ENCODE assay signal across 21 cellular contexts in genomic region chr4:19993222-19993621, GRCh38.
DNase-seq lines count a peak whose midpoint lies in the region; ATAC-seq and TF ChIP-seq lines count a peak whose summit lies in the region.
"Had no signal": no experiment of that assay in that cellular context is flagged by ENCODE, and none has a peak within 500 bp of the region (broad histone marks: within the 10 kb centered on the region; RNA-seq: fewer than 3 reads in every experiment).

No MANE protein-coding gene starts in this region.

- H3K9me3 ChIP-seq in DND-41 (ENCODE audit: insufficient read depth, low read length, severe bottlenecking), result no peaks in the 10 kb centered on the region
- no peaks in the 10 kb centered on the region for H3K9me3 ChIP-seq in osteoblast (ENCODE audit: low read depth, low read length)
- H3K9me3 ChIP-seq: right lobe of liver, thyroid gland had no signal

- DNase-seq in DND-41, result peak; percentile 55
- DNase-seq in MV-4-11 (lab: John Stamatoyannopoulos, UW), result peak; percentile 84
- DNase-seq in cardiac fibroblast (ENCODE audit: low read depth in 2 of 2), result peak; percentile 29 to 43
- DNase-seq in osteoblast (ENCODE audit: insufficient read length, low spot score, missing footprints), result no peak
- DNase-seq in cerebellar cortex (ENCODE audit: low spot score), result no peak
- no peak for DNase-seq in NCI-H1930 (lab: John Stamatoyannopoulos, UW)
- DNase-seq: activated naive CD4-positive, alpha-beta T cell treated with anti-CD3 and anti-CD28 coated beads for 36 hours; activated T-cell treated with anti-CD3 and anti-CD28 coated beads, Interleukin-2, amount 50 U/mL, for 24 hours; aorta; effector memory CD8-positive, alpha-beta T cell; foreskin keratinocyte; NCI-H1048; NCI-H2029; NCI-H446 treated with DMSO at 0.1 percent for 48 hours; right lobe of liver; stimulated activated naive B cell treated with anti-CD40 and anti-IgM and Interleukin-4, amounts not matched to agents 10 μg/mL and 1 μg/mL and 100 μg/mL, for 72 hours; thyroid gland had no signal

- no peaks in the 10 kb centered on the region for H3K79me2 ChIP-seq in DND-41 (ENCODE audit: insufficient read depth, low read length)
- H3K79me2 ChIP-seq in osteoblast (ENCODE audit: insufficient read depth, low read length), result no peaks in the 10 kb centered on the region

- TF ChIP-seq CTCF in DND-41 (IDR thresholded peaks at IDR 0.05; ENCODE audit: borderline replicate concordance, extremely low read depth, low read length, poor library complexity, severe bottlenecking) (no peak), cardiac fibroblast (IDR thresholded peaks at IDR 0.05; ENCODE audit: low read depth, low read length) (no peak), osteoblast (IDR thresholded peaks at IDR 0.05; ENCODE audit: extremely low read depth, low read depth, low read length) (no peak)

- H3K27me3 ChIP-seq in DND-41 (ENCODE audit: insufficient read depth, low read length, poor library complexity), result no peaks in the 10 kb centered on the region
- no peaks in the 10 kb centered on the region for H3K27me3 ChIP-seq in osteoblast (ENCODE audit: insufficient read depth, low read length)
- H3K27me3 ChIP-seq: foreskin keratinocyte, right lobe of liver, thyroid gland had no signal

- peak overlapping the region; percentile 80 for H3K27ac ChIP-seq in DND-41 (ENCODE audit: low read length)
- peak overlapping the region; percentile 28 for H3K27ac ChIP-seq in osteoblast (ENCODE audit: low read depth, low read length)
- H3K27ac ChIP-seq: foreskin keratinocyte, right lobe of liver, thyroid gland, VCaP had no signal

- H3K4me1 ChIP-seq in DND-41 (ENCODE audit: insufficient read depth, low read length), result peaks cover 23% of the 10 kb centered on the region
- peaks cover 10% of the 10 kb centered on the region for H3K4me1 ChIP-seq in osteoblast (ENCODE audit: insufficient read depth, low read length)
- H3K4me1 ChIP-seq: right lobe of liver, thyroid gland had no signal

- peak overlapping the region; percentile 43 for H3K9ac ChIP-seq in DND-41 (ENCODE audit: low read depth, low read length)

- peak overlapping the region; percentile 73 for H2AFZ ChIP-seq in DND-41 (ENCODE audit: low read depth, low read length)
- peak overlapping the region; percentile 76 for H2AFZ ChIP-seq in osteoblast (ENCODE audit: low read length)

- H3K36me3 ChIP-seq in DND-41 (ENCODE audit: insufficient read depth, low read length), result no peaks in the 10 kb centered on the region
- H3K36me3 ChIP-seq in osteoblast (ENCODE audit: insufficient read depth, low read length), result no peaks in the 10 kb centered on the region
- H3K36me3 ChIP-seq: right lobe of liver, thyroid gland had no signal

- H4K20me1 ChIP-seq in DND-41 (ENCODE audit: insufficient read depth, low read length), result no peaks in the 10 kb centered on the region
- no peaks in the 10 kb centered on the region for H4K20me1 ChIP-seq in osteoblast (ENCODE audit: insufficient read depth, low read length)

- H3K4me3 ChIP-seq in DND-41 (ENCODE audit: low read depth in 1 of 2, low read length in 2 of 2) (0 out of 4 replicates have a peak overlapping the region, but pooled peaks of 1 of the 2 experiments have one; percentile 3), cardiac fibroblast (replicated peaks in 1 of 2; ENCODE audit: low read depth in 2 of 2, low read length in 2 of 2) (no peak overlapping the region), osteoblast (ENCODE audit: insufficient read depth, low read length) (no peak overlapping the region)
- H3K4me3 ChIP-seq: lung, right lobe of liver, thyroid gland had no signal

- ATAC-seq in DND-41 (ENCODE audit: insufficient read depth, low read depth) (peak; percentile 92), GM18517 (IDR thresholded peaks at IDR 0.05; ENCODE audit: unreplicated experiment) (no peak), HG02623 (IDR thresholded peaks at IDR 0.05; ENCODE audit: unreplicated experiment) (no peak)
- ATAC-seq: effector memory CD8-positive, alpha-beta T cell; foreskin keratinocyte; right lobe of liver; stimulated activated naive B cell treated with anti-CD40 and anti-IgM and Interleukin-4, amounts not matched to agents 10 μg/mL and 1 μg/mL and 100 μg/mL, for 72 hours had no signal

- H3K4me2 ChIP-seq in DND-41 (ENCODE audit: insufficient read depth, low read length) (peak overlapping the region; percentile 39), osteoblast (ENCODE audit: insufficient read depth, low read length) (peak overlapping the region; percentile 10)

Comparison
In these comparisons a context has a peak if more than half of its experiments do, and no peak if none do; other contexts are left out.
1. DNase-seq: peak in DND-41 (single experiment), MV-4-11 (single experiment) and cardiac fibroblast (2 of 2); none in osteoblast (single experiment), cerebellar cortex (single experiment) and NCI-H1930 (0 of 2).